Comparison of ENCODE assay signal across 30 cellular contexts in genomic region chrX:155115174-155115830, GRCh38.
"Had no signal": no experiment of that assay in that cellular context is flagged by ENCODE, and none has a peak within 500 bp of the region (broad histone marks: within the 10 kb centered on the region; RNA-seq: fewer than 3 reads in every experiment).

No MANE protein-coding gene starts in this region.

- ATAC-seq: foreskin keratinocyte; gastroesophageal sphincter; heart left ventricle; left lobe of liver; mucosa of descending colon; natural killer cell treated with Interleukin-12 subunit alpha and Interleukin-12 subunit beta and Interleukin-15 and Interleukin-18, amount 100 ng/mL, for 72 hours; right cardiac atrium; stimulated activated effector memory CD8-positive, alpha-beta T cell treated with anti-CD3 and anti-CD28 coated beads, Interleukin-12 subunit alpha, Interleukin-12 subunit beta, amount 100 ng/mL, for 72 hours; stimulated activated naive CD8-positive, alpha-beta T cell treated with anti-CD3 and anti-CD28 coated beads, Interleukin-15, Interleukin-2, amounts not matched to agents 100 U/mL and 50 U/mL, for 24 hours had no signal

- H2AFZ ChIP-seq: hepatocyte had no signal

- H3K27me3 Mint-ChIP-seq: dendritic cell treated with granulocyte-macrophage colony-stimulating factor and Interleukin-4, amounts not matched to agents 40 ng/mL and 50 ng/mL, for 4 days; naive B cell; type B pancreatic cell had no signal

- H3K79me2 ChIP-seq: hepatocyte had no signal

- H3K4me3 ChIP-seq: colonic mucosa, esophagus muscularis mucosa, gastroesophageal sphincter, heart left ventricle, hepatocyte, lung, mucosa of descending colon, prostate gland, sigmoid colon, testis, tibial artery had no signal

- H3K9me3 Mint-ChIP-seq: dendritic cell treated with granulocyte-macrophage colony-stimulating factor and Interleukin-4, amounts not matched to agents 40 ng/mL and 50 ng/mL, for 4 days; natural killer cell treated with Interleukin-12 subunit alpha and Interleukin-12 subunit beta and Interleukin-15 and Interleukin-18, amount 100 ng/mL, for 72 hours; stimulated activated effector memory CD8-positive, alpha-beta T cell treated with anti-CD3 and anti-CD28 coated beads, Interleukin-12 subunit alpha, Interleukin-12 subunit beta, amount 100 ng/mL, for 72 hours; type B pancreatic cell had no signal

- H3K4me3 Mint-ChIP-seq: dendritic cell treated with granulocyte-macrophage colony-stimulating factor and Interleukin-4, amounts not matched to agents 40 ng/mL and 50 ng/mL, for 4 days; endodermal cell; mesothelial cell of epicardium; naive B cell; natural killer cell treated with Interleukin-12 subunit alpha and Interleukin-12 subunit beta and Interleukin-15 and Interleukin-18, amount 100 ng/mL, for 72 hours; neural crest cell; stimulated activated effector memory CD8-positive, alpha-beta T cell treated with anti-CD3 and anti-CD28 coated beads, Interleukin-12 subunit alpha, Interleukin-12 subunit beta, amount 100 ng/mL, for 72 hours; type B pancreatic cell had no signal

- FAIRE-seq: kidney, urothelium cell line had no signal

- H3K36me3 ChIP-seq: colonic mucosa, prostate gland had no signal

- H3K27ac Mint-ChIP-seq: dendritic cell treated with granulocyte-macrophage colony-stimulating factor and Interleukin-4, amounts not matched to agents 40 ng/mL and 50 ng/mL, for 4 days; endodermal cell; mesothelial cell of epicardium; naive B cell; natural killer cell treated with Interleukin-12 subunit alpha and Interleukin-12 subunit beta and Interleukin-15 and Interleukin-18, amount 100 ng/mL, for 72 hours; stimulated activated effector memory CD8-positive, alpha-beta T cell treated with anti-CD3 and anti-CD28 coated beads, Interleukin-12 subunit alpha, Interleukin-12 subunit beta, amount 100 ng/mL, for 72 hours; type B pancreatic cell had no signal

- DNase-seq: colonic mucosa; effector CD8-positive, alpha-beta T cell; endodermal cell; foreskin keratinocyte; heart left ventricle; kidney; mesenchymal stem cell; mucosa of descending colon; naive B cell; right cardiac atrium; sigmoid colon; stimulated activated CD4-positive, alpha-beta T cell treated with anti-CD3 and anti-CD28 coated beads, Interleukin-2, amount 100 ng/mL, for 24 hours; stimulated activated CD4-positive, alpha-beta T cell treated with anti-CD3 and anti-CD28 coated beads, Interleukin-4, amount 100 ng/mL, for 24 hours; stimulated activated naive CD8-positive, alpha-beta T cell treated with anti-CD3 and anti-CD28 coated beads, Interleukin-15, Interleukin-2, amounts not matched to agents 100 U/mL and 50 U/mL, for 24 hours; substantia nigra; testis; tibial artery had no signal

- H3K27me3 ChIP-seq: colonic mucosa, esophagus muscularis mucosa, foreskin keratinocyte, gastroesophageal sphincter, heart left ventricle, hepatocyte, sigmoid colon, testis, tibial artery had no signal

- H3K4me1 Mint-ChIP-seq: endodermal cell; mesothelial cell of epicardium; naive B cell; neural crest cell; stimulated activated effector memory CD8-positive, alpha-beta T cell treated with anti-CD3 and anti-CD28 coated beads, Interleukin-12 subunit alpha, Interleukin-12 subunit beta, amount 100 ng/mL, for 72 hours had no signal

- H3K4me1 ChIP-seq: colonic mucosa, esophagus muscularis mucosa, gastroesophageal sphincter, heart left ventricle, prostate gland, sigmoid colon, testis, tibial artery had no signal

- H3K27ac ChIP-seq: colonic mucosa, esophagus muscularis mucosa, foreskin keratinocyte, gastroesophageal sphincter, heart left ventricle, hepatocyte, prostate gland, sigmoid colon, testis, tibial artery had no signal

- H3K4me2 ChIP-seq: hepatocyte had no signal
